ENCODE assay signal across 8 cellular contexts in the genomic region with DNA sequence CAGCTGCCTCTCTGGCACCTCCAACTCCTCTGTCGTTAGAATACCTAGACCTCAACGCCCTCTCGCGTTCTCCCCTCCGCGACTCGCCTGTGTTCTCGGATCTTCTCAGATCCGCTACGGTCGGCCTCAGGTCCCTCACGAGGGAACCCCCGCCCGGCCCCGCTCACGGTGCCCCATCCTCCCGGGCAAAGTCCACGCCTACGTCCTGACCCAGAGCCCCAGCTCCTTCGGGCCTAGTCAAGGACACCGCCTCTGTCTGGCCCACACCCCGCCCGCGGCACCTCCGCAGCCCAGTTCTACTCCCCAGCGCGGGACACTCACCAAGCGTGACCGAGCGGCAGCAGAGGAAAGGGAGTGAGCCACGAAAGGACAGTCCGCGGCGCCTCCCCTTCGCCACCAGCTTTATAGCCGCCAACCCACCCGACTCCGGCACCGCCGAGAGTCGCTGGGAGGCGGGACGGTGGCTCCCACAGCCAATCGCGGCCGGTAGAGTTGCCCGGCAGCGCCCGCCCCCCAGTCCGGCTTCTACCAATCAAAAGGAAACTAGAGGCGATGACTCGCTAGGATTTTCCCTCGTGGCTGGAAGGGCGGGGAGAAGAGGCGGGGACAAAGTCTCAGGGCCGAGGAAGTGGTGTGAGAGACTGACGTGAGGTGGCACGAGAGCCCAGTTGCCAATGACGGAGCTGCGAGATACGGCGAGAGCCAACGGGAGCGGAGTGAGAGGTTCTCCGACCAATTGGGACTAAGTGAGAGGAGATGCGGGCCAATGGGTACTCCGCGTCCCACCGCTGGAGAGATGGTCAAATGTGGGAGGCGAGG. TPM values are rescaled to one million over a fixed set of nuclear protein-coding genes. Genes with fewer than 3 reads are reported as not detected.
DNase-seq lines count a peak whose midpoint lies in the region; ATAC-seq lines count a peak whose summit lies in the region.

A gene (minus strand): TSS at position 378 of the 819 bp plus-strand sequence. CDS start 14,447 bp downstream, outside the sequence.

- H3K4me1 ChIP-seq in BLaER1 treated with 17β-estradiol and CSF1 and Interleukin-3, amounts not matched to agents 10 nM and 100 nM, result peaks cover 17 to 43% (median 31%) of the 10 kb centered on the region in 10 experiments

- DNase-seq in NCI-H748 (lab: John Stamatoyannopoulos, UW; ENCODE audit: unreplicated experiment) (peak; percentile 100), cortex of kidney (lab: John Stamatoyannopoulos, UW) (peak; percentile 94), left colon (peak; percentile 98 to 99)
- peak; percentile 98 for DNase-seq in activated CD4-positive, alpha-beta T cell treated with anti-CD3 and anti-CD28 coated beads, Interleukin-2, amount 50 U/mL, for 1 hour
- peak; percentile 99 for DNase-seq in stimulated activated CD4-positive, alpha-beta T cell treated with anti-CD3 and anti-CD28 coated beads, Interleukin-1b, Interleukin-23, amount 100 ng/mL, for 48 hours

- ATAC-seq in GM19351 (IDR thresholded peaks at IDR 0.05; ENCODE audit: unreplicated experiment) (peak; percentile 91), HG03521 (IDR thresholded peaks at IDR 0.05; ENCODE audit: unreplicated experiment) (peak; percentile 91), left colon (peak; percentile 91)

- H3K4me3 ChIP-seq in BLaER1 treated with 17β-estradiol and CSF1 and Interleukin-3, amounts not matched to agents 10 nM and 100 nM, result peak within 1 kb of the TSS; percentile 74 to 88 (median 85)

- H3K9me3 ChIP-seq in BLaER1 treated with 17β-estradiol and CSF1 and Interleukin-3, amounts not matched to agents 10 nM and 100 nM (replicated peaks in 1 of 11), result peaks cover 0 to 23% (median 9%) of the 10 kb centered on the region in 11 experiments; a peak in 8 of 22 replicates

- peak within 1 kb of the TSS; percentile 85 to 93 (median 88) for H3K9ac ChIP-seq in BLaER1 treated with 17β-estradiol and CSF1 and Interleukin-3, amounts not matched to agents 10 nM and 100 nM

- H3K4me2 ChIP-seq in BLaER1 treated with 17β-estradiol and CSF1 and Interleukin-3, amounts not matched to agents 10 nM and 100 nM, result peak within 1 kb of the TSS; percentile 76 to 97 (median 94)

- H3K27me3 ChIP-seq in BLaER1 treated with 17β-estradiol and CSF1 and Interleukin-3, amounts not matched to agents 10 nM and 100 nM, result no peaks in the 10 kb centered on the region

- intact Hi-C loops in left colon (cut with DNase I, micrococcal nuclease), result loop anchor here in 1 of 2 donors (10.0 kb wide), 1 partner anchor 172 kb away; a partner anchor contains a TSS

- H4K20me1 ChIP-seq in BLaER1 treated with 17β-estradiol and CSF1 and Interleukin-3, amounts not matched to agents 10 nM and 100 nM, result peaks cover 0 to 46% (median 40%) of the 10 kb centered on the region in 11 experiments; a peak in 14 of 22 replicates

- H3K27ac ChIP-seq in BLaER1 treated with 17β-estradiol and CSF1 and Interleukin-3, amounts not matched to agents 10 nM and 100 nM, result peak within 1 kb of the TSS; percentile 78 to 89 (median 84)

- peaks cover 0 to 16% (median 11%) of the 10 kb centered on the region in 11 experiments; a peak in 10 of 22 replicates for H3K36me3 ChIP-seq in BLaER1 treated with 17β-estradiol and CSF1 and Interleukin-3, amounts not matched to agents 10 nM and 100 nM

RNA-seq across cellular contexts. Expression of the gene that starts here (rescaled TPM):
- 100 to 1,000 TPM; 153 to 377 TPM for total RNA-seq in left colon

Comparison
In these comparisons a context has a peak if more than half of its experiments do, and no peak if none do; other contexts are left out.
1. Peak in every context shown above with its lines: DNase-seq, ATAC-seq, H3K4me3 ChIP-seq and H3K27ac ChIP-seq.